In the genomic region with DNA sequence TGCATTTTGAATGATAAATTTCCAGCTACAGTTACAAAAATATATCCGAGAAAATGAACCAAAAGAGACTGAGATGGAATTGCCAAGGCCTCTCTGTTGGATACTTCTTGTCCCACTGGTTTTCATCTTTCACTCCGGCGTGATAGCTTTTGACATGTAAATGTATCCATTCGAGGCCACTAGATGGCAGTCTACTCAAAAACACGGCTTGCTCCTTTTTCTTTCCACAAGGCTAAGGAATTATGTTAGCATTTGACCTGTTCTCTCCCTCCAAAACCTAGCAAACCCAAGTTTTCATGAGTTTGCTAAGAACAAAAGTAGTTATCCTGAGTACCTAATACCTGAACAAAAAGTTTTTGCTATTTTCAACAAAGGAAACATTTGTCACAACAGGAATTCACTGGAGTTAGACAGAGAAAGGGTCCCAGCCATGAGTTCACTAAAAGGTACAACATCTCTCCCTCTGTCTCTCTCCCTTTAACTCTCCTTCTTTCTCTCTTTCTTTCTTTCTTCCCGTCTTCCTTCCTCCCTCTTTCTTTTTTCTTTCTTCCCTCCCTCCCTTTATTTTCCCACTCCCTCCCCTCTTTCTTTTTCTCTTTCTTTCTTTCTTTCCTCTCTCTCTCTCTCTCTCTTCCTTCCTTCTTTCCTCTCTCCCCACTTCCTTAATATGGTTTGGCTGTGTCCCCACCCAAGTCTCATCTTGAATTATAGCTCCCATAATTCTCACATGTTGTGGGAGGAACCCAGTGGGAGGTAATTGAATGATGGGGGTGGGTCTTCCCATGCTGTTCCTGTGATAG, we compare ENCODE assay signal across 8 cellular contexts.
DNase-seq lines count a peak whose midpoint lies in the region; ATAC-seq, FAIRE-seq and TF ChIP-seq lines count a peak whose summit lies in the region.

No MANE protein-coding gene starts in this region.

- no peaks in the 10 kb centered on the region for H4K20me1 ChIP-seq in K562 (replicated peaks; ENCODE audit: control insufficient read depth, insufficient read depth, low read length)

- in situ Hi-C loops in K562 (cut with MboI): no loop called here

- under 1% methylated on average over 6 of the region's 6 CpGs for WGBS in K562 (ENCODE audit: insufficient coverage, low coverage, missing lambda C conversion rate)

- no peak for TF ChIP-seq EP300 in K562 (IDR thresholded peaks at IDR 0.05; ENCODE audit: low read length)

- H3K27ac Mint-ChIP-seq in activated T-helper 2 cell treated with anti-CD3 and anti-CD28 coated beads, Interferon-gamma antibody, Interleukin-2, Interleukin-4, amounts not matched to agents 10 μg/mL and 5 μg/mL and 100 μg/mL, durations not matched to agents 14 hours and 24 hours and 36 hours: no peak overlapping the region

- no peaks in the 10 kb centered on the region for H3K79me2 ChIP-seq in K562 (ENCODE audit: control insufficient read depth, insufficient read depth, low read length)

- ATAC-seq in HG03469 (IDR thresholded peaks at IDR 0.05; ENCODE audit: unreplicated experiment): peak; percentile 81
- peak; percentile 84 for ATAC-seq in K562

- H3K36me3 ChIP-seq in K562 (ENCODE audit: control insufficient read depth, insufficient read depth, low read length): no peaks in the 10 kb centered on the region

- H3K9me3 ChIP-seq in K562 (replicated peaks; ENCODE audit: control insufficient read depth, insufficient read depth, low read depth, low read length): no peaks in the 10 kb centered on the region

- H3K4me2 ChIP-seq in K562 (ENCODE audit: insufficient read depth, low read length): no peak overlapping the region

- intact Hi-C loops in K562 (cut with micrococcal nuclease): loop anchor here (5.0 to 10.0 kb wide), 2 partner anchors 149 to 831 kb away; no protein-coding TSS in a partner anchor
- intact Hi-C loops in activated T-helper 2 cell treated with anti-CD3 and anti-CD28 coated beads, Interferon-gamma antibody, Interleukin-2, Interleukin-4, amounts not matched to agents 10 μg/mL and 5 μg/mL and 100 μg/mL, durations not matched to agents 14 hours and 24 hours and 36 hours (cut with micrococcal nuclease): no loop called here

- H3K27me3 ChIP-seq in K562 (ENCODE audit: control insufficient read depth in 2 of 2, insufficient read depth in 2 of 2, low read length in 2 of 2): peaks cover 0 to 3% of the 10 kb centered on the region in 2 experiments; a peak in 1 of 5 replicates

- POLR2A ChIA-PET in K562 (lab: Yijun Ruan, JAX): interaction anchor here (1.0 kb wide), 1 partner anchor 11 kb away, joined by 3 read pairs; no protein-coding TSS in a partner anchor

- no TSS peak for BruUV-seq in K562 (replicated peaks; lab: Mats Ljungman, UMichigan)

- no peak overlapping the region for H3K27ac ChIP-seq in K562 (ENCODE audit: extremely low read depth, low read depth, low read length)

- H2AFZ ChIP-seq in K562 (ENCODE audit: low read depth, low read length): no peak overlapping the region

- TF ChIP-seq RAD21 in K562 (CRISPR knock-in tag; conservative IDR thresholded peaks at IDR 0.05 in 1 of 2, IDR thresholded peaks at IDR 0.05 in 1 of 2): peak; percentile 42 to 76

- H3K36me3 Mint-ChIP-seq in activated T-helper 2 cell treated with anti-CD3 and anti-CD28 coated beads, Interferon-gamma antibody, Interleukin-2, Interleukin-4, amounts not matched to agents 10 μg/mL and 5 μg/mL and 100 μg/mL, durations not matched to agents 14 hours and 24 hours and 36 hours (ENCODE audit: low read depth): no peaks in the 10 kb centered on the region

- peak; percentile 86 for FAIRE-seq in GM19239 (lab: Jason Lieb, UNC)
- peak; percentile 89 for FAIRE-seq in K562 (lab: Jason Lieb, UNC)

- DNase-seq in DMS153 treated with DMSO at 0.1 percent for 48 hours (lab: John Stamatoyannopoulos, UW; ENCODE audit: unreplicated experiment) (peak; percentile 17), GM19239 (ENCODE audit: insufficient read length, low spot score) (no peak), NCI-H69 (lab: John Stamatoyannopoulos, UW) (peak; percentile 83), K562 (ENCODE audit: extremely low read depth in 1 of 4, low spot score in 3 of 4) (peak; percentile 36 to 71 (median 47)), kidney tubule cell (ENCODE audit: low spot score) (peak; percentile 70), NK-92 (lab: John Stamatoyannopoulos, UW; ENCODE audit: unreplicated experiment) (no peak)
- DNase-seq in activated T-helper 2 cell treated with anti-CD3 and anti-CD28 coated beads, Interferon-gamma antibody, Interleukin-2, Interleukin-4, amounts not matched to agents 10 μg/mL and 5 μg/mL and 100 μg/mL, durations not matched to agents 14 hours and 24 hours and 36 hours (ENCODE audit: low spot score): no peak

- no peaks in the 10 kb centered on the region for H3K9me3 Mint-ChIP-seq in activated T-helper 2 cell treated with anti-CD3 and anti-CD28 coated beads, Interferon-gamma antibody, Interleukin-2, Interleukin-4, amounts not matched to agents 10 μg/mL and 5 μg/mL and 100 μg/mL, durations not matched to agents 14 hours and 24 hours and 36 hours

- no peak overlapping the region for H3K4me3 Mint-ChIP-seq in activated T-helper 2 cell treated with anti-CD3 and anti-CD28 coated beads, Interferon-gamma antibody, Interleukin-2, Interleukin-4, amounts not matched to agents 10 μg/mL and 5 μg/mL and 100 μg/mL, durations not matched to agents 14 hours and 24 hours and 36 hours (ENCODE audit: low read depth)

- H3K9me1 ChIP-seq in K562 (ENCODE audit: control insufficient read depth, insufficient read depth, low read length): no peaks in the 10 kb centered on the region

- no peaks in the 10 kb centered on the region for H3K27me3 Mint-ChIP-seq in activated T-helper 2 cell treated with anti-CD3 and anti-CD28 coated beads, Interferon-gamma antibody, Interleukin-2, Interleukin-4, amounts not matched to agents 10 μg/mL and 5 μg/mL and 100 μg/mL, durations not matched to agents 14 hours and 24 hours and 36 hours (ENCODE audit: low read depth)

- no peaks in the 10 kb centered on the region for H3K4me1 ChIP-seq in K562 (replicated peaks in 1 of 2; ENCODE audit: control insufficient read depth in 2 of 2, insufficient read depth in 2 of 2, low read length in 2 of 2)

- no peak overlapping the region for H3K9ac ChIP-seq in K562 (ENCODE audit: insufficient read depth in 1 of 2, low read depth in 2 of 2, low read length in 2 of 2)

- CTCF ChIA-PET in K562 (lab: Yijun Ruan, JAX; ENCODE audit: low intra/inter-chr PET ratio): interaction anchor here (0.8 kb wide), 1 partner anchor 831 kb away, joined by 5 read pairs; no protein-coding TSS in a partner anchor

- peaks cover 1% of the 10 kb centered on the region for H3K4me1 Mint-ChIP-seq in activated T-helper 2 cell treated with anti-CD3 and anti-CD28 coated beads, Interferon-gamma antibody, Interleukin-2, Interleukin-4, amounts not matched to agents 10 μg/mL and 5 μg/mL and 100 μg/mL, durations not matched to agents 14 hours and 24 hours and 36 hours (ENCODE audit: low read depth)

- no peak for TF ChIP-seq POLR2A in K562 (conservative IDR thresholded peaks at IDR 0.05)

- TF ChIP-seq CTCF in K562 (IDR thresholded peaks at IDR 0.05 in 2 of 3, conservative IDR thresholded peaks at IDR 0.05 in 1 of 3; ENCODE audit: insufficient read depth in 2 of 3, low read depth in 1 of 3, low read length in 3 of 3): peak; percentile 58 to 72 (median 62)

- no peak overlapping the region for H3K4me3 ChIP-seq in K562

TF ChIP-seq in K562, 482 proteins besides CTCF, POLR2A, EP300 and RAD21 (continues in another document):
- TF ChIP-seq TAF1 (IDR thresholded peaks at IDR 0.05; ENCODE audit: control insufficient read depth, extremely low read depth, insufficient read depth, low read length, severe bottlenecking) (no peak), CHD2 (IDR thresholded peaks at IDR 0.05; ENCODE audit: low read depth, low read length) (no peak), SMC3 (conservative IDR thresholded peaks at IDR 0.05; ENCODE audit: insufficient read depth, low read depth, low read length) (peak; percentile 40), GATAD2A (IDR thresholded peaks at IDR 0.05) (no peak), DEAF1 (CRISPR knock-in tag; IDR thresholded peaks at IDR 0.05) (peak; percentile 21; the same call in 1 of the 2 replicates), MEIS2 (IDR thresholded peaks at IDR 0.05; ENCODE audit: partially characterized antibody) (peak; percentile 12), ZNF324 (CRISPR knock-in tag; IDR thresholded peaks at IDR 0.05) (no peak), MTF1 (CRISPR knock-in tag; IDR thresholded peaks at IDR 0.05; ENCODE audit: borderline replicate concordance) (no peak)
- TF ChIP-seq, protein P1, sequence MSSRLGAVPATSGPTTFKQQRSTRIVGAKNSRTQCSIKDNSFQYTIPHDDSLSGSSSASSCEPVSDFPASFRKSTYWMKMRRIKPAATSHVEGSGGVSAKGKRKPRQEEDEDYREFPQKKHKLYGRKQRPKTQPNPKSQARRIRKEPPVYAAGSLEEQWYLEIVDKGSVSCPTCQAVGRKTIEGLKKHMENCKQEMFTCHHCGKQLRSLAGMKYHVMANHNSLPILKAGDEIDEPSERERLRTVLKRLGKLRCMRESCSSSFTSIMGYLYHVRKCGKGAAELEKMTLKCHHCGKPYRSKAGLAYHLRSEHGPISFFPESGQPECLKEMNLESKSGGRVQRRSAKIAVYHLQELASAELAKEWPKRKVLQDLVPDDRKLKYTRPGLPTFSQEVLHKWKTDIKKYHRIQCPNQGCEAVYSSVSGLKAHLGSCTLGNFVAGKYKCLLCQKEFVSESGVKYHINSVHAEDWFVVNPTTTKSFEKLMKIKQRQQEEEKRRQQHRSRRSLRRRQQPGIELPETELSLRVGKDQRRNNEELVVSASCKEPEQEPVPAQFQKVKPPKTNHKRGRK (tag; IDR thresholded peaks at IDR 0.05): peak; percentile 81

Comparison
In these comparisons a context has a peak if more than half of its experiments do, and no peak if none do; other contexts are left out.
1. DNase-seq: peak in DMS153 treated with DMSO at 0.1 percent for 48 hours (single experiment), NCI-H69 (single experiment), K562 (4 of 4) and kidney tubule cell (single experiment); none in GM19239 (single experiment), activated T-helper 2 cell treated with anti-CD3 and anti-CD28 coated beads, Interferon-gamma antibody, Interleukin-2, Interleukin-4, amounts not matched to agents 10 μg/mL and 5 μg/mL and 100 μg/mL, durations not matched to agents 14 hours and 24 hours and 36 hours (single experiment) and NK-92 (single experiment).